In genomic region chr9:130120832-130121231, GRCh38 we compare ENCODE assay signal across 23 cellular contexts. TPM values are rescaled to one million over a fixed set of nuclear protein-coding genes. Genes with fewer than 3 reads are reported as not detected.
DNase-seq lines count a peak whose midpoint lies in the region; ATAC-seq and TF ChIP-seq lines count a peak whose summit lies in the region.
"Had no signal": no experiment of that assay in that cellular context is flagged by ENCODE, and none has a peak within 500 bp of the region (broad histone marks: within the 10 kb centered on the region; RNA-seq: fewer than 3 reads in every experiment).

No MANE protein-coding gene starts in this region.

- ATAC-seq in activated T-helper 17 cell treated with anti-CD3 and anti-CD28 coated beads, Interleukin-2, amount 50 U/mL, for 72 hours (replicated peaks), result no peak
- ATAC-seq in lower lobe of right lung, result no peak
- no peak for ATAC-seq in stimulated activated naive B cell treated with anti-CD40 and anti-IgM and Interleukin-4, amounts not matched to agents 10 μg/mL and 1 μg/mL and 100 μg/mL, for 72 hours (replicated peaks)
- ATAC-seq in activated CD4-positive, CD25-positive, alpha-beta regulatory T cell treated with anti-CD3 and anti-CD28 coated beads, Interleukin-2, amount 50 U/mL, for 24 hours, result no peak
- ATAC-seq: GM23338, Right ventricle myocardium inferior had no signal

- intact Hi-C loops in lower lobe of right lung (cut with DNase I), result no loop called here

- peaks cover 4% of the 10 kb centered on the region for H3K36me3 Mint-ChIP-seq in activated naive CD4-positive, alpha-beta T cell treated with anti-CD3 and anti-CD28 coated beads, Interleukin-2, amount 50 U/mL, for 24 hours
- H3K36me3 Mint-ChIP-seq in activated T-helper 17 cell treated with anti-CD3 and anti-CD28 coated beads, Interleukin-2, amount 50 U/mL, for 72 hours (ENCODE audit: low read depth), result peaks cover 61% of the 10 kb centered on the region
- peaks cover 25 to 53% of the 10 kb centered on the region in 2 donors for H3K36me3 Mint-ChIP-seq in stimulated activated naive B cell treated with anti-CD40 and anti-IgM and Interleukin-4, amounts not matched to agents 10 μg/mL and 1 μg/mL and 100 μg/mL, for 72 hours

- TF ChIP-seq CTCF in lower lobe of right lung (IDR thresholded peaks at IDR 0.05), result no peak

- no peaks in the 10 kb centered on the region for H3K27me3 ChIP-seq in lower lobe of right lung (ENCODE audit: low read depth)
- H3K27me3 ChIP-seq: BE2C, Peyer's patch had no signal

- no peaks in the 10 kb centered on the region for H3K4me1 ChIP-seq in lower lobe of right lung
- H3K4me1 ChIP-seq: Peyer's patch had no signal

- H3K36me3 ChIP-seq in lower lobe of right lung, result peaks cover 89% of the 10 kb centered on the region
- H3K36me3 ChIP-seq: BE2C had no signal

- no peak overlapping the region for H3K27ac ChIP-seq in lower lobe of right lung
- H3K27ac ChIP-seq: Peyer's patch had no signal

- DNase-seq in activated naive CD4-positive, alpha-beta T cell treated with anti-CD3 and anti-CD28 coated beads, Interleukin-2, amount 50 U/mL, for 16 hours, result no peak
- DNase-seq in lower lobe of right lung, result peak; percentile 14
- no peak for DNase-seq in stimulated activated naive B cell treated with anti-CD40 and anti-IgM and Interleukin-4, amounts not matched to agents 10 μg/mL and 1 μg/mL and 100 μg/mL, for 72 hours
- DNase-seq in HCEC 1CT, result no peak
- DNase-seq in NCI-H2171 treated with DMSO at 0.1 percent for 48 hours (lab: John Stamatoyannopoulos, UW), result no peak
- DNase-seq: 8988T; BE2C; Calu3; CD4-positive, alpha-beta T cell; DMS53; KBM-7; MV-4-11; NCI-H1417; NCI-H1930; NCI-H2171; NCI-H510A; NCI-H774 had no signal

- no peaks in the 10 kb centered on the region for H3K9me3 Mint-ChIP-seq in activated naive CD4-positive, alpha-beta T cell treated with anti-CD3 and anti-CD28 coated beads, Interleukin-2, amount 50 U/mL, for 24 hours
- no peaks in the 10 kb centered on the region for H3K9me3 Mint-ChIP-seq in activated T-helper 17 cell treated with anti-CD3 and anti-CD28 coated beads, Interleukin-2, amount 50 U/mL, for 72 hours
- no peaks in the 10 kb centered on the region for H3K9me3 Mint-ChIP-seq in stimulated activated naive B cell treated with anti-CD40 and anti-IgM and Interleukin-4, amounts not matched to agents 10 μg/mL and 1 μg/mL and 100 μg/mL, for 72 hours
- H3K9me3 Mint-ChIP-seq: CD4-positive, alpha-beta T cell; GM23338 had no signal

- H3K27ac Mint-ChIP-seq in activated naive CD4-positive, alpha-beta T cell treated with anti-CD3 and anti-CD28 coated beads, Interleukin-2, amount 50 U/mL, for 24 hours, result peak overlapping the region; percentile 37
- peak overlapping the region; percentile 25 for H3K27ac Mint-ChIP-seq in activated T-helper 17 cell treated with anti-CD3 and anti-CD28 coated beads, Interleukin-2, amount 50 U/mL, for 72 hours
- H3K27ac Mint-ChIP-seq in stimulated activated naive B cell treated with anti-CD40 and anti-IgM and Interleukin-4, amounts not matched to agents 10 μg/mL and 1 μg/mL and 100 μg/mL, for 72 hours, result peak overlapping the region; percentile 3
- H3K27ac Mint-ChIP-seq: CD4-positive, alpha-beta T cell had no signal

- no peak overlapping the region for H3K4me3 ChIP-seq in lower lobe of right lung
- H3K4me3 ChIP-seq: GM23338, Peyer's patch had no signal

- H3K4me3 Mint-ChIP-seq in activated naive CD4-positive, alpha-beta T cell treated with anti-CD3 and anti-CD28 coated beads, Interleukin-2, amount 50 U/mL, for 24 hours, result no peak overlapping the region
- no peak overlapping the region for H3K4me3 Mint-ChIP-seq in activated T-helper 17 cell treated with anti-CD3 and anti-CD28 coated beads, Interleukin-2, amount 50 U/mL, for 72 hours
- H3K4me3 Mint-ChIP-seq in stimulated activated naive B cell treated with anti-CD40 and anti-IgM and Interleukin-4, amounts not matched to agents 10 μg/mL and 1 μg/mL and 100 μg/mL, for 72 hours, result no peak overlapping the region
- H3K4me3 Mint-ChIP-seq: CD4-positive, alpha-beta T cell; GM23338 had no signal

- H3K9me3 ChIP-seq in lower lobe of right lung, result no peaks in the 10 kb centered on the region
- H3K9me3 ChIP-seq: BE2C, Peyer's patch had no signal

- no peaks in the 10 kb centered on the region for H3K27me3 Mint-ChIP-seq in activated naive CD4-positive, alpha-beta T cell treated with anti-CD3 and anti-CD28 coated beads, Interleukin-2, amount 50 U/mL, for 24 hours
- H3K27me3 Mint-ChIP-seq in activated T-helper 17 cell treated with anti-CD3 and anti-CD28 coated beads, Interleukin-2, amount 50 U/mL, for 72 hours, result no peaks in the 10 kb centered on the region
- no peaks in the 10 kb centered on the region for H3K27me3 Mint-ChIP-seq in stimulated activated naive B cell treated with anti-CD40 and anti-IgM and Interleukin-4, amounts not matched to agents 10 μg/mL and 1 μg/mL and 100 μg/mL, for 72 hours
- H3K27me3 Mint-ChIP-seq: CD4-positive, alpha-beta T cell had no signal

- peaks cover 3% of the 10 kb centered on the region for H3K4me1 Mint-ChIP-seq in activated naive CD4-positive, alpha-beta T cell treated with anti-CD3 and anti-CD28 coated beads, Interleukin-2, amount 50 U/mL, for 24 hours
- no peaks in the 10 kb centered on the region for H3K4me1 Mint-ChIP-seq in activated T-helper 17 cell treated with anti-CD3 and anti-CD28 coated beads, Interleukin-2, amount 50 U/mL, for 72 hours
- peaks cover 19 to 34% of the 10 kb centered on the region in 2 donors for H3K4me1 Mint-ChIP-seq in stimulated activated naive B cell treated with anti-CD40 and anti-IgM and Interleukin-4, amounts not matched to agents 10 μg/mL and 1 μg/mL and 100 μg/mL, for 72 hours

RNA-seq across cellular contexts. Expression of gene NCS1, which starts 51.4 kb away (rescaled TPM):
- total RNA-seq in activated T-helper 17 cell treated with anti-CD3 and anti-CD28 coated beads, Interleukin-2, amount 50 U/mL, for 72 hours, result 10 to 100 TPM; 14.0 to 30.4 TPM
- total RNA-seq in lower lobe of right lung, result 7.0 TPM
